10 cellular contexts compared by ENCODE assay signal in genomic region chr6:138307816-138308727, GRCh38.
DNase-seq lines count a peak whose midpoint lies in the region; ATAC-seq, FAIRE-seq and TF ChIP-seq lines count a peak whose summit lies in the region.
"Had no signal": no experiment of that assay in that cellular context is flagged by ENCODE, and none has a peak within 500 bp of the region (broad histone marks: within the 10 kb centered on the region; RNA-seq: fewer than 3 reads in every experiment).

No MANE protein-coding gene starts in this region.

- FAIRE-seq in HepG2 (lab: Jason Lieb, UNC), result no peak

- H4K20me1 ChIP-seq in HepG2 (ENCODE audit: insufficient read depth, low read length), result no peaks in the 10 kb centered on the region

- H3K9ac ChIP-seq in colonic mucosa (ENCODE audit: low read depth in 2 of 2, low read length in 2 of 2) (no peak overlapping the region), HepG2 (ENCODE audit: insufficient read depth, low read depth, low read length) (no peak overlapping the region)

- WGBS in HepG2 (ENCODE audit: low lambda C conversion rate), result 59% methylated on average over 11 of the region's 11 CpGs
- 54 to 55% methylated on average over 11 of the region's 11 CpGs for WGBS in aorta, 2 donors

- no peak for TF ChIP-seq POLR2A in HepG2 (IDR thresholded peaks at IDR 0.05; ENCODE audit: insufficient read depth in 1 of 2, low read depth in 2 of 2, low read length in 2 of 2)

- H3K36me3 Mint-ChIP-seq in activated CD4-positive, alpha-beta T cell treated with anti-CD3 and anti-CD28 coated beads, Interleukin-2, amount 10 ng/mL, durations not matched to agents 24 days and 14 days (ENCODE audit: low read depth), result no peaks in the 10 kb centered on the region
- no peaks in the 10 kb centered on the region for H3K36me3 Mint-ChIP-seq in T-helper 2 cell treated with Interferon-gamma antibody and Interleukin-4, amounts not matched to agents 5 μg/mL and 100 μg/mL, for 36 hours (ENCODE audit: low read depth)
- H3K36me3 Mint-ChIP-seq: IgD-negative memory B cell had no signal

- POLR2A ChIA-PET in HepG2 (lab: Yijun Ruan, JAX), result no interaction called here

- H3K27ac Mint-ChIP-seq in activated CD4-positive, alpha-beta T cell treated with anti-CD3 and anti-CD28 coated beads, Interleukin-2, amount 10 ng/mL, durations not matched to agents 24 days and 14 days, result no peak overlapping the region
- H3K27ac Mint-ChIP-seq in T-helper 2 cell treated with Interferon-gamma antibody and Interleukin-4, amounts not matched to agents 5 μg/mL and 100 μg/mL, for 36 hours, result no peak overlapping the region
- H3K27ac Mint-ChIP-seq: IgD-negative memory B cell had no signal

- intact Hi-C loops in activated CD4-positive, alpha-beta T cell treated with anti-CD3 and anti-CD28 coated beads, Interleukin-2, amount 10 ng/mL, durations not matched to agents 24 days and 14 days (cut with micrococcal nuclease), result no loop called here
- intact Hi-C loops in colonic mucosa (cut with DNase I), result no loop called here
- intact Hi-C loops in HepG2 (cut with micrococcal nuclease; ENCODE audit: unreplicated experiment), result no loop called here
- intact Hi-C loops in aorta (cut with DNase I), result no loop called here

- H3K4me3 ChIP-seq in colonic mucosa (no peak overlapping the region), HepG2 (replicated peaks in 1 of 3; ENCODE audit: insufficient read depth in 1 of 3, low read depth in 2 of 3, low read length in 3 of 3) (no peak overlapping the region), aorta (ENCODE audit: low read length in 2 of 2) (no peak overlapping the region)

- TF ChIP-seq RAD21 in HepG2 (CRISPR knock-in tag; IDR thresholded peaks at IDR 0.05), result no peak

- no TSS peak for BruUV-seq in HepG2 (replicated peaks; lab: Mats Ljungman, UMichigan)

- in situ Hi-C loops in HepG2 (cut with HindIII; ENCODE audit: extremely low pct_ligation_motif_present, low pct_unique_long_range_greater_than_20kb), result no loop called here

- no peaks in the 10 kb centered on the region for H3K4me1 Mint-ChIP-seq in activated CD4-positive, alpha-beta T cell treated with anti-CD3 and anti-CD28 coated beads, Interleukin-2, amount 10 ng/mL, durations not matched to agents 24 days and 14 days
- H3K4me1 Mint-ChIP-seq in T-helper 2 cell treated with Interferon-gamma antibody and Interleukin-4, amounts not matched to agents 5 μg/mL and 100 μg/mL, for 36 hours (ENCODE audit: low read depth), result no peaks in the 10 kb centered on the region
- H3K4me1 Mint-ChIP-seq: IgD-negative memory B cell had no signal

- CTCF ChIA-PET in HepG2 (lab: Yijun Ruan, JAX; ENCODE audit: low intra/inter-chr PET ratio, low total read pairs), result no interaction called here

- DNase-seq in activated CD4-positive, alpha-beta T cell treated with anti-CD3 and anti-CD28 coated beads, Interleukin-2, amount 10 ng/mL, durations not matched to agents 24 days and 14 days, result peak; percentile 29
- no peak for DNase-seq in activated CD4-positive, alpha-beta T cell treated with anti-CD3 and anti-CD28 coated beads for 1 hour
- DNase-seq in colonic mucosa, result peak; percentile 33
- DNase-seq in HepG2 (ENCODE audit: low spot score), result peak; percentile 13
- DNase-seq in aorta, result peak in 1 of 2 donors; percentile 53
- no peak for DNase-seq in T-helper 2 cell treated with Interferon-gamma antibody and Interleukin-4, amounts not matched to agents 5 μg/mL and 100 μg/mL, for 36 hours (ENCODE audit: low spot score)
- no peak for DNase-seq in activated CD8-positive, alpha-beta memory T cell treated with anti-CD3 and anti-CD28 coated beads, Interleukin-2, amount 50 U/mL, for 48 hours
- DNase-seq in retina, result no peak
- DNase-seq: AML-193 had no signal

- no peak overlapping the region for H3K4me3 Mint-ChIP-seq in activated CD4-positive, alpha-beta T cell treated with anti-CD3 and anti-CD28 coated beads, Interleukin-2, amount 10 ng/mL, durations not matched to agents 24 days and 14 days
- H3K4me3 Mint-ChIP-seq in T-helper 2 cell treated with Interferon-gamma antibody and Interleukin-4, amounts not matched to agents 5 μg/mL and 100 μg/mL, for 36 hours, result no peak overlapping the region
- H3K4me3 Mint-ChIP-seq: IgD-negative memory B cell had no signal

- ATAC-seq in HepG2 (peak; percentile 94), aorta (ENCODE audit: low FRiP score) (peak; percentile 58)

- no peak overlapping the region for H3K27ac ChIP-seq in colonic mucosa
- H3K27ac ChIP-seq in HepG2 (ENCODE audit: extremely low read length, insufficient read depth, low read length), result no peak overlapping the region
- H3K27ac ChIP-seq in aorta (ENCODE audit: low read depth in 1 of 2, low read length in 2 of 2), result no peak overlapping the region

- H3K79me2 ChIP-seq in HepG2 (ENCODE audit: insufficient read depth, low read length), result no peaks in the 10 kb centered on the region

- H3K36me3 ChIP-seq in colonic mucosa (no peaks in the 10 kb centered on the region), HepG2 (replicated peaks in 1 of 2; ENCODE audit: control insufficient read depth in 1 of 2, insufficient read depth in 2 of 2, low read length in 2 of 2) (no peaks in the 10 kb centered on the region), aorta (ENCODE audit: control insufficient read depth in 1 of 2, insufficient read depth in 2 of 2, low read length in 1 of 2) (no peaks in the 10 kb centered on the region)

- no peak overlapping the region for H2AFZ ChIP-seq in HepG2 (ENCODE audit: low read length)

- no peaks in the 10 kb centered on the region for H3K27me3 ChIP-seq in colonic mucosa
- no peaks in the 10 kb centered on the region; a peak in 1 of 5 replicates for H3K27me3 ChIP-seq in HepG2 (ENCODE audit: control insufficient read depth in 1 of 2, insufficient read depth in 2 of 2, low read length in 2 of 2)
- H3K27me3 ChIP-seq in aorta (ENCODE audit: control insufficient read depth in 1 of 2, insufficient read depth in 2 of 2, low read length in 1 of 2), result no peaks in the 10 kb centered on the region

- no peak for TF ChIP-seq EP300 in HepG2 (IDR thresholded peaks at IDR 0.05; ENCODE audit: low read depth in 2 of 2, low read length in 2 of 2)
- no peak for TF ChIP-seq EP300 in HepG2 (CRISPR knock-in tag; IDR thresholded peaks at IDR 0.05; ENCODE audit: borderline replicate concordance)

- H3K27me3 Mint-ChIP-seq in activated CD4-positive, alpha-beta T cell treated with anti-CD3 and anti-CD28 coated beads, Interleukin-2, amount 10 ng/mL, durations not matched to agents 24 days and 14 days, result peaks cover 3% of the 10 kb centered on the region
- peaks cover 6% of the 10 kb centered on the region for H3K27me3 Mint-ChIP-seq in T-helper 2 cell treated with Interferon-gamma antibody and Interleukin-4, amounts not matched to agents 5 μg/mL and 100 μg/mL, for 36 hours (ENCODE audit: low read depth)
- H3K27me3 Mint-ChIP-seq: IgD-negative memory B cell had no signal

- no peaks in the 10 kb centered on the region for H3K9me3 ChIP-seq in colonic mucosa
- H3K9me3 ChIP-seq in HepG2 (ENCODE audit: low read length), result no peaks in the 10 kb centered on the region
- no peaks in the 10 kb centered on the region for H3K9me3 ChIP-seq in aorta (ENCODE audit: control insufficient read depth, low read length)

- H3K4me2 ChIP-seq in HepG2 (ENCODE audit: low read depth, low read length), result no peak overlapping the region

- TF ChIP-seq CTCF in colonic mucosa (IDR thresholded peaks at IDR 0.05), result no peak
- no peak for TF ChIP-seq CTCF in HepG2 (CRISPR knock-in tag; IDR thresholded peaks at IDR 0.05)

- H3K4me1 ChIP-seq in colonic mucosa (no peaks in the 10 kb centered on the region), HepG2 (ENCODE audit: insufficient read depth, low read length) (no peaks in the 10 kb centered on the region), aorta (ENCODE audit: control insufficient read depth in 1 of 2, insufficient read depth in 2 of 2, low read length in 2 of 2) (no peaks in the 10 kb centered on the region)

- no peaks in the 10 kb centered on the region for H3K9me3 Mint-ChIP-seq in activated CD4-positive, alpha-beta T cell treated with anti-CD3 and anti-CD28 coated beads, Interleukin-2, amount 10 ng/mL, durations not matched to agents 24 days and 14 days
- H3K9me3 Mint-ChIP-seq in T-helper 2 cell treated with Interferon-gamma antibody and Interleukin-4, amounts not matched to agents 5 μg/mL and 100 μg/mL, for 36 hours, result no peaks in the 10 kb centered on the region
- H3K9me3 Mint-ChIP-seq: IgD-negative memory B cell had no signal

TF ChIP-seq in HepG2, 621 proteins besides CTCF, POLR2A, EP300 and RAD21:
- TF ChIP-seq ARNT2 (CRISPR knock-in tag; IDR thresholded peaks at IDR 0.05; ENCODE audit: low read depth), result no peak
- no peak for TF ChIP-seq CREM (IDR thresholded peaks at IDR 0.05)
- no peak for TF ChIP-seq CREM (CRISPR knock-in tag; IDR thresholded peaks at IDR 0.05)
- TF ChIP-seq ZSCAN9 (CRISPR knock-in tag; IDR thresholded peaks at IDR 0.05; ENCODE audit: borderline replicate concordance), result no peak
- no peak for TF ChIP-seq ZNF749 (CRISPR knock-in tag; IDR thresholded peaks at IDR 0.05; ENCODE audit: borderline replicate concordance)
- TF ChIP-seq CSRNP2 (CRISPR knock-in tag; conservative IDR thresholded peaks at IDR 0.05; ENCODE audit: low read depth), result no peak

Comparison
In these comparisons a context has a peak if more than half of its experiments do, and no peak if none do; other contexts are left out.
1. DNase-seq: peak in activated CD4-positive, alpha-beta T cell treated with anti-CD3 and anti-CD28 coated beads, Interleukin-2, amount 10 ng/mL, durations not matched to agents 24 days and 14 days (single experiment), colonic mucosa (single experiment) and HepG2 (single experiment); none in activated CD4-positive, alpha-beta T cell treated with anti-CD3 and anti-CD28 coated beads for 1 hour (single experiment), T-helper 2 cell treated with Interferon-gamma antibody and Interleukin-4, amounts not matched to agents 5 μg/mL and 100 μg/mL, for 36 hours (single experiment), activated CD8-positive, alpha-beta memory T cell treated with anti-CD3 and anti-CD28 coated beads, Interleukin-2, amount 50 U/mL, for 48 hours (single experiment) and retina (single experiment).